Comparison of ENCODE assay signal across 1 cellular context in the genomic region with DNA sequence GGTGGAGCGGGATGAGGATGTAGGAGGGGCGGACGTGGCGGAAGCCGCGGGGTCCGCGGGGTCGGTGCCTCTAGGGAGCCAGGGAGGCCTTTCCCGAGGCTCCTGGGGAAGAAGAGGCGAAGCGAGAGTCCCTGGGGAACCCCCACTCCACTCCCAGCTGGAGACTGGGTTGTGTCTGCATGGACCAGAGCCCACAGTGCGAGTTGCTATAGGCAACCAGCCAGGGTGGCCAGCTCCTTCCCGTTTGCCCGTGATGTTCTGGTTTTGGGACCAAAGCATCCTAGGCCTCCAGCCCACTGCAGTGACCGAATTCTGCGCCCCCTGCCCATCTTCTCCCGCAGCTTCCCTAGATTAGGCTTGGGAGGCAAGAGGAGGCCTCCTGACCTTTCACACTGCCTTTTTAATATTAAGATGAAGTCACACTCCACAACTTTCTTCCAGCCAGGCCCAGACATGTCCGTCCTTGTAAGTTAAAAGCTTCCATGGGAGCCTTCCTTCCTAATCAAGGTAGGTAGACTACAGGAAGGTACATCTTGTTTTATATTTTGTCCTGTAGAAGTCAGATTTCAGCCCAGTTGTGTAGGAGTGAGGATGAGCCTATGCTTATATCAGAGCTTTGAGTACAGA.
TF ChIP-seq lines count a peak whose summit lies in the region.

No MANE protein-coding gene starts in this region.

TF ChIP-seq in HepG2, 621 proteins besides CTCF, POLR2A, EP300 and RAD21 (continued from another document and continues in another):
- TF ChIP-seq, protein P1, sequence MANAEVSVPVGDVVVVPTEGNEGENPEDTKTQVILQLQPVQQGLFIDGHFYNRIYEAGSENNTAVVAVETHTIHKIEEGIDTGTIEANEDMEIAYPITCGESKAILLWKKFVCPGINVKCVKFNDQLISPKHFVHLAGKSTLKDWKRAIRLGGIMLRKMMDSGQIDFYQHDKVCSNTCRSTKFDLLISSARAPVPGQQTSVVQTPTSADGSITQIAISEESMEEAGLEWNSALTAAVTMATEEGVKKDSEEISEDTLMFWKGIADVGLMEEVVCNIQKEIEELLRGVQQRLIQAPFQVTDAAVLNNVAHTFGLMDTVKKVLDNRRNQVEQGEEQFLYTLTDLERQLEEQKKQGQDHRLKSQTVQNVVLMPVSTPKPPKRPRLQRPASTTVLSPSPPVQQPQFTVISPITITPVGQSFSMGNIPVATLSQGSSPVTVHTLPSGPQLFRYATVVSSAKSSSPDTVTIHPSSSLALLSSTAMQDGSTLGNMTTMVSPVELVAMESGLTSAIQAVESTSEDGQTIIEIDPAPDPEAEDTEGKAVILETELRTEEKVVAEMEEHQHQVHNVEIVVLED (CRISPR knock-in tag; IDR thresholded peaks at IDR 0.05; ENCODE audit: borderline replicate concordance) = no peak
- TF ChIP-seq, protein P2, sequence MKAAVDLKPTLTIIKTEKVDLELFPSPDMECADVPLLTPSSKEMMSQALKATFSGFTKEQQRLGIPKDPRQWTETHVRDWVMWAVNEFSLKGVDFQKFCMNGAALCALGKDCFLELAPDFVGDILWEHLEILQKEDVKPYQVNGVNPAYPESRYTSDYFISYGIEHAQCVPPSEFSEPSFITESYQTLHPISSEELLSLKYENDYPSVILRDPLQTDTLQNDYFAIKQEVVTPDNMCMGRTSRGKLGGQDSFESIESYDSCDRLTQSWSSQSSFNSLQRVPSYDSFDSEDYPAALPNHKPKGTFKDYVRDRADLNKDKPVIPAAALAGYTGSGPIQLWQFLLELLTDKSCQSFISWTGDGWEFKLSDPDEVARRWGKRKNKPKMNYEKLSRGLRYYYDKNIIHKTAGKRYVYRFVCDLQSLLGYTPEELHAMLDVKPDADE (CRISPR knock-in tag; IDR thresholded peaks at IDR 0.05) = no peak
- TF ChIP-seq HOXA5 (CRISPR knock-in tag; IDR thresholded peaks at IDR 0.05) (no peak), ZNF552 (CRISPR knock-in tag; IDR thresholded peaks at IDR 0.05; ENCODE audit: borderline replicate concordance) (no peak), NFKBIZ (CRISPR knock-in tag; IDR thresholded peaks at IDR 0.05) (no peak), SMAD1 (CRISPR knock-in tag; IDR thresholded peaks at IDR 0.05; ENCODE audit: borderline replicate concordance, low read depth) (0 out of 2 replicates have a peak, but pooled peaks have one; percentile 44), NRL (CRISPR knock-in tag; IDR thresholded peaks at IDR 0.05; ENCODE audit: borderline replicate concordance) (peak; percentile 95; the same call in 1 of the 2 replicates), STAT5B (CRISPR knock-in tag; IDR thresholded peaks at IDR 0.05) (no peak), ASH2L (IDR thresholded peaks at IDR 0.05; ENCODE audit: insufficient read length, low read depth, low read length) (peak; percentile 42), PAWR (CRISPR knock-in tag; IDR thresholded peaks at IDR 0.05; ENCODE audit: borderline replicate concordance) (peak; percentile 13; the same call in 1 of the 2 replicates), REL (CRISPR knock-in tag; conservative IDR thresholded peaks at IDR 0.05) (no peak), ZMYM4 (CRISPR knock-in tag; IDR thresholded peaks at IDR 0.05) (0 out of 2 replicates have a peak, but pooled peaks have one; percentile 9), ZNF160 (CRISPR knock-in tag; IDR thresholded peaks at IDR 0.05) (0 out of 2 replicates have a peak, but pooled peaks have one; percentile 41)
- TF ChIP-seq, protein P3, sequence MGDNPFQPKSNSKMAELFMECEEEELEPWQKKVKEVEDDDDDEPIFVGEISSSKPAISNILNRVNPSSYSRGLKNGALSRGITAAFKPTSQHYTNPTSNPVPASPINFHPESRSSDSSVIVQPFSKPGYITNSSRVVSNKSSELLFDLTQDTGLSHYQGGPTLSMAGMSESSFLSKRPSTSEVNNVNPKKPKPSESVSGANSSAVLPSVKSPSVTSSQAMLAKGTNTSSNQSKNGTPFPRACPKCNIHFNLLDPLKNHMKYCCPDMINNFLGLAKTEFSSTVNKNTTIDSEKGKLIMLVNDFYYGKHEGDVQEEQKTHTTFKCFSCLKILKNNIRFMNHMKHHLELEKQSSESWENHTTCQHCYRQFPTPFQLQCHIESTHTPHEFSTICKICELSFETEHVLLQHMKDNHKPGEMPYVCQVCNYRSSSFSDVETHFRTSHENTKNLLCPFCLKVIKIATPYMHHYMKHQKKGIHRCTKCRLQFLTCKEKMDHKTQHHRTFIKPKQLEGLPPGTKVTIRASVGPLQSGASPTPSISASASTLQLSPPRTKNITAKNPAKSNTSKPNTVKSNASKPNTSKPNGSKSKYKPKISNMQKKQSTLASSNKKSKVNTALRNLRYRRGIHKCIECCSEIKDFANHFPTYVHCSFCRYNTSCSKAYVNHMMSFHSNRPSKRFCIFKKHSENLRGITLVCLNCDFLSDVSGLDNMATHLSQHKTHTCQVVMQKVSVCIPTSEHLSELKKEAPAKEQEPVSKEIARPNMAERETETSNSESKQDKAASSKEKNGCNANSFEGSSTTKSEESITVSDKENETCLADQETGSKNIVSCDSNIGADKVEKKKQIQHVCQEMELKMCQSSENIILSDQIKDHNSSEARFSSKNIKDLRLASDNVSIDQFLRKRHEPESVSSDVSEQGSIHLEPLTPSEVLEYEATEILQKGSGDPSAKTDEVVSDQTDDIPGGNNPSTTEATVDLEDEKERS (CRISPR knock-in tag; IDR thresholded peaks at IDR 0.05) = 0 out of 2 replicates have a peak, but pooled peaks have one; percentile 50
- TF ChIP-seq, protein P4, sequence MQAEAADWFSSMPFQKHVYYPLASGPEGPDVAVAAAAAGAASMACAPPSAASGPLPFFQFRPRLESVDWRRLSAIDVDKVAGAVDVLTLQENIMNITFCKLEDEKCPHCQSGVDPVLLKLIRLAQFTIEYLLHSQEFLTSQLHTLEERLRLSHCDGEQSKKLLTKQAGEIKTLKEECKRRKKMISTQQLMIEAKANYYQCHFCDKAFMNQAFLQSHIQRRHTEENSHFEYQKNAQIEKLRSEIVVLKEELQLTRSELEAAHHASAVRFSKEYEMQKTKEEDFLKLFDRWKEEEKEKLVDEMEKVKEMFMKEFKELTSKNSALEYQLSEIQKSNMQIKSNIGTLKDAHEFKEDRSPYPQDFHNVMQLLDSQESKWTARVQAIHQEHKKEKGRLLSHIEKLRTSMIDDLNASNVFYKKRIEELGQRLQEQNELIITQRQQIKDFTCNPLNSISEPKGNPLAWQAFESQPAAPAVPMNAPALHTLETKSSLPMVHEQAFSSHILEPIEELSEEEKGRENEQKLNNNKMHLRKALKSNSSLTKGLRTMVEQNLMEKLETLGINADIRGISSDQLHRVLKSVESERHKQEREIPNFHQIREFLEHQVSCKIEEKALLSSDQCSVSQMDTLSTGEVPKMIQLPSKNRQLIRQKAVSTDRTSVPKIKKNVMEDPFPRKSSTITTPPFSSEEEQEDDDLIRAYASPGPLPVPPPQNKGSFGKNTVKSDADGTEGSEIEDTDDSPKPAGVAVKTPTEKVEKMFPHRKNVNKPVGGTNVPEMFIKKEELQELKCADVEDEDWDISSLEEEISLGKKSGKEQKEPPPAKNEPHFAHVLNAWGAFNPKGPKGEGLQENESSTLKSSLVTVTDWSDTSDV (CRISPR knock-in tag; IDR thresholded peaks at IDR 0.05) = peak; percentile 69; the same call in 1 of the 2 replicates
- TF ChIP-seq, protein P5, sequence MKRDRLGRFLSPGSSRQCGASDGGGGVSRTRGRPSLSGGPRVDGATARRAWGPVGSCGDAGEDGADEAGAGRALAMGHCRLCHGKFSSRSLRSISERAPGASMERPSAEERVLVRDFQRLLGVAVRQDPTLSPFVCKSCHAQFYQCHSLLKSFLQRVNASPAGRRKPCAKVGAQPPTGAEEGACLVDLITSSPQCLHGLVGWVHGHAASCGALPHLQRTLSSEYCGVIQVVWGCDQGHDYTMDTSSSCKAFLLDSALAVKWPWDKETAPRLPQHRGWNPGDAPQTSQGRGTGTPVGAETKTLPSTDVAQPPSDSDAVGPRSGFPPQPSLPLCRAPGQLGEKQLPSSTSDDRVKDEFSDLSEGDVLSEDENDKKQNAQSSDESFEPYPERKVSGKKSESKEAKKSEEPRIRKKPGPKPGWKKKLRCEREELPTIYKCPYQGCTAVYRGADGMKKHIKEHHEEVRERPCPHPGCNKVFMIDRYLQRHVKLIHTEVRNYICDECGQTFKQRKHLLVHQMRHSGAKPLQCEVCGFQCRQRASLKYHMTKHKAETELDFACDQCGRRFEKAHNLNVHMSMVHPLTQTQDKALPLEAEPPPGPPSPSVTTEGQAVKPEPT (CRISPR knock-in tag; IDR thresholded peaks at IDR 0.05; ENCODE audit: low read depth) = no peak
- TF ChIP-seq, protein P6, sequence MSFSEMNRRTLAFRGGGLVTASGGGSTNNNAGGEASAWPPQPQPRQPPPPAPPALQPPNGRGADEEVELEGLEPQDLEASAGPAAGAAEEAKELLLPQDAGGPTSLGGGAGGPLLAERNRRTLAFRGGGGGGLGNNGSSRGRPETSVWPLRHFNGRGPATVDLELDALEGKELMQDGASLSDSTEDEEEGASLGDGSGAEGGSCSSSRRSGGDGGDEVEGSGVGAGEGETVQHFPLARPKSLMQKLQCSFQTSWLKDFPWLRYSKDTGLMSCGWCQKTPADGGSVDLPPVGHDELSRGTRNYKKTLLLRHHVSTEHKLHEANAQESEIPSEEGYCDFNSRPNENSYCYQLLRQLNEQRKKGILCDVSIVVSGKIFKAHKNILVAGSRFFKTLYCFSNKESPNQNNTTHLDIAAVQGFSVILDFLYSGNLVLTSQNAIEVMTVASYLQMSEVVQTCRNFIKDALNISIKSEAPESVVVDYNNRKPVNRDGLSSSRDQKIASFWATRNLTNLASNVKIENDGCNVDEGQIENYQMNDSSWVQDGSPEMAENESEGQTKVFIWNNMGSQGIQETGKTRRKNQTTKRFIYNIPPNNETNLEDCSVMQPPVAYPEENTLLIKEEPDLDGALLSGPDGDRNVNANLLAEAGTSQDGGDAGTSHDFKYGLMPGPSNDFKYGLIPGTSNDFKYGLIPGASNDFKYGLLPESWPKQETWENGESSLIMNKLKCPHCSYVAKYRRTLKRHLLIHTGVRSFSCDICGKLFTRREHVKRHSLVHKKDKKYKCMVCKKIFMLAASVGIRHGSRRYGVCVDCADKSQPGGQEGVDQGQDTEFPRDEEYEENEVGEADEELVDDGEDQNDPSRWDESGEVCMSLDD (CRISPR knock-in tag; IDR thresholded peaks at IDR 0.05; ENCODE audit: borderline replicate concordance) = peak; percentile 78; the same call in 1 of the 2 replicates
- TF ChIP-seq, protein P7, sequence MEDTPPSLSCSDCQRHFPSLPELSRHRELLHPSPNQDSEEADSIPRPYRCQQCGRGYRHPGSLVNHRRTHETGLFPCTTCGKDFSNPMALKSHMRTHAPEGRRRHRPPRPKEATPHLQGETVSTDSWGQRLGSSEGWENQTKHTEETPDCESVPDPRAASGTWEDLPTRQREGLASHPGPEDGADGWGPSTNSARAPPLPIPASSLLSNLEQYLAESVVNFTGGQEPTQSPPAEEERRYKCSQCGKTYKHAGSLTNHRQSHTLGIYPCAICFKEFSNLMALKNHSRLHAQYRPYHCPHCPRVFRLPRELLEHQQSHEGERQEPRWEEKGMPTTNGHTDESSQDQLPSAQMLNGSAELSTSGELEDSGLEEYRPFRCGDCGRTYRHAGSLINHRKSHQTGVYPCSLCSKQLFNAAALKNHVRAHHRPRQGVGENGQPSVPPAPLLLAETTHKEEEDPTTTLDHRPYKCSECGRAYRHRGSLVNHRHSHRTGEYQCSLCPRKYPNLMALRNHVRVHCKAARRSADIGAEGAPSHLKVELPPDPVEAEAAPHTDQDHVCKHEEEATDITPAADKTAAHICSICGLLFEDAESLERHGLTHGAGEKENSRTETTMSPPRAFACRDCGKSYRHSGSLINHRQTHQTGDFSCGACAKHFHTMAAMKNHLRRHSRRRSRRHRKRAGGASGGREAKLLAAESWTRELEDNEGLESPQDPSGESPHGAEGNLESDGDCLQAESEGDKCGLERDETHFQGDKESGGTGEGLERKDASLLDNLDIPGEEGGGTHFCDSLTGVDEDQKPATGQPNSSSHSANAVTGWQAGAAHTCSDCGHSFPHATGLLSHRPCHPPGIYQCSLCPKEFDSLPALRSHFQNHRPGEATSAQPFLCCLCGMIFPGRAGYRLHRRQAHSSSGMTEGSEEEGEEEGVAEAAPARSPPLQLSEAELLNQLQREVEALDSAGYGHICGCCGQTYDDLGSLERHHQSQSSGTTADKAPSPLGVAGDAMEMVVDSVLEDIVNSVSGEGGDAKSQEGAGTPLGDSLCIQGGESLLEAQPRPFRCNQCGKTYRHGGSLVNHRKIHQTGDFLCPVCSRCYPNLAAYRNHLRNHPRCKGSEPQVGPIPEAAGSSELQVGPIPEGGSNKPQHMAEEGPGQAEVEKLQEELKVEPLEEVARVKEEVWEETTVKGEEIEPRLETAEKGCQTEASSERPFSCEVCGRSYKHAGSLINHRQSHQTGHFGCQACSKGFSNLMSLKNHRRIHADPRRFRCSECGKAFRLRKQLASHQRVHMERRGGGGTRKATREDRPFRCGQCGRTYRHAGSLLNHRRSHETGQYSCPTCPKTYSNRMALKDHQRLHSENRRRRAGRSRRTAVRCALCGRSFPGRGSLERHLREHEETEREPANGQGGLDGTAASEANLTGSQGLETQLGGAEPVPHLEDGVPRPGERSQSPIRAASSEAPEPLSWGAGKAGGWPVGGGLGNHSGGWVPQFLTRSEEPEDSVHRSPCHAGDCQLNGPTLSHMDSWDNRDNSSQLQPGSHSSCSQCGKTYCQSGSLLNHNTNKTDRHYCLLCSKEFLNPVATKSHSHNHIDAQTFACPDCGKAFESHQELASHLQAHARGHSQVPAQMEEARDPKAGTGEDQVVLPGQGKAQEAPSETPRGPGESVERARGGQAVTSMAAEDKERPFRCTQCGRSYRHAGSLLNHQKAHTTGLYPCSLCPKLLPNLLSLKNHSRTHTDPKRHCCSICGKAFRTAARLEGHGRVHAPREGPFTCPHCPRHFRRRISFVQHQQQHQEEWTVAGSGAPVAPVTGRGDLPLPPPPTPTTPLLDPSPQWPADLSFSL (CRISPR knock-in tag; IDR thresholded peaks at IDR 0.05) = peak; percentile 51; the same call in 1 of the 2 replicates
